ENCODE assay signal across 20 cellular contexts in genomic region chr5:26031481-26031880, GRCh38.
"Had no signal": no experiment of that assay in that cellular context is flagged by ENCODE, and none has a peak within 500 bp of the region (broad histone marks: within the 10 kb centered on the region; RNA-seq: fewer than 3 reads in every experiment).

No MANE protein-coding gene starts in this region.

- H3K27ac ChIP-seq: HL-60, RWPE1 had no signal

- DNase-seq: KBM-7; NCI-H1048; NCI-H1105; NCI-H1417; NCI-H1436 treated with DMSO at 0.1 percent for 48 hours; NCI-H1694; NCI-H187 treated with DMSO at 0.1 percent for 48 hours; NCI-H2029 treated with DMSO at 0.1 percent for 48 hours; NCI-H2171 treated with DMSO at 0.1 percent for 48 hours; NCI-H345; NCI-H524; NCI-H526 treated with DMSO at 0.1 percent for 48 hours; NCI-H774; NK-92 treated with Interleukin-12 subunit alpha and Interleukin-12 subunit beta, amount 100 ng/mL, for 24 hours; PC-3; SHP77 had no signal

- ATAC-seq: Panc1, PC-3, SK-N-SH treated with all-trans-retinoic acid at 6 μM for 48 hours had no signal
